11 cellular contexts compared by ENCODE assay signal in genomic region chr15:58731756-58732535, GRCh38. TPM values are rescaled to one million over a fixed set of nuclear protein-coding genes. Genes with fewer than 3 reads are reported as not detected.
DNase-seq lines count a peak whose midpoint lies in the region; ATAC-seq and TF ChIP-seq lines count a peak whose summit lies in the region.
"Had no signal": no experiment of that assay in that cellular context is flagged by ENCODE, and none has a peak within 500 bp of the region (broad histone marks: within the 10 kb centered on the region; RNA-seq: fewer than 3 reads in every experiment).

No MANE protein-coding gene starts in this region.

- peak; percentile 88 for ATAC-seq in IMR-90 (ENCODE audit: low read depth)
- ATAC-seq in lower lobe of right lung = peak; percentile 62 to 66
- ATAC-seq in GM19467 (IDR thresholded peaks at IDR 0.05; ENCODE audit: unreplicated experiment) = no peak
- ATAC-seq in GM18868 (IDR thresholded peaks at IDR 0.05; ENCODE audit: unreplicated experiment) = no peak
- no peak for ATAC-seq in GM21423 (IDR thresholded peaks at IDR 0.05; ENCODE audit: unreplicated experiment)

- peak overlapping the region; percentile 49 for H3K4ac ChIP-seq in IMR-90 (ENCODE audit: low read depth, low read length)

- H2AK9ac ChIP-seq in IMR-90 (replicated peaks; ENCODE audit: low read depth, low read length, poor library complexity) = peak overlapping the region; percentile 44

- peaks cover 66% of the 10 kb centered on the region for H4K20me1 ChIP-seq in IMR-90 (ENCODE audit: insufficient read depth, low read length)

- 0 out of 2 replicates have a peak overlapping the region, but pooled peaks have one; percentile 35 for H3K23ac ChIP-seq in IMR-90 (ENCODE audit: low read depth, low read length)

- peak overlapping the region; percentile 69 for H2AFZ ChIP-seq in IMR-90 (replicated peaks; ENCODE audit: low read length, poor library complexity)

- TF ChIP-seq CTCF in AG04450 (IDR thresholded peaks at IDR 0.05; ENCODE audit: low read depth, low read length) = no peak
- TF ChIP-seq CTCF in IMR-90 (conservative IDR thresholded peaks at IDR 0.05; ENCODE audit: low read depth, low read length) = no peak
- no peak for TF ChIP-seq CTCF in lower lobe of right lung (IDR thresholded peaks at IDR 0.05)
- no peak for TF ChIP-seq CTCF in prostate gland (IDR thresholded peaks at IDR 0.05)

- H4K8ac ChIP-seq in IMR-90 (ENCODE audit: low read depth in 2 of 2, low read length in 2 of 2) = peak overlapping the region in 1 of 2 experiments; percentile 6; a peak in 1 of 4 replicates

- TF ChIP-seq POLR2A in IMR-90 (IDR thresholded peaks at IDR 0.05; ENCODE audit: low read depth, low read length) (no peak), prostate gland (IDR thresholded peaks at IDR 0.05) (no peak)

- peak overlapping the region; percentile 36; the same call in 1 of the 2 replicates for H4K91ac ChIP-seq in IMR-90 (ENCODE audit: insufficient read depth, low read depth, low read length)

- peak overlapping the region; percentile 49; the same call in 1 of the 3 replicates for H2BK15ac ChIP-seq in IMR-90 (ENCODE audit: low read depth, low read length)

- peak overlapping the region; percentile 73; the same call in 1 of the 2 replicates for H3K4me2 ChIP-seq in IMR-90 (ENCODE audit: low read depth, low read length)

- peak overlapping the region; percentile 33 for H3K27ac ChIP-seq in AG04450 (ENCODE audit: low read depth, low read length)
- peak overlapping the region; percentile 58 for H3K27ac ChIP-seq in IMR-90 (ENCODE audit: insufficient read depth, low read length)
- no peak overlapping the region for H3K27ac ChIP-seq in lower lobe of right lung
- H3K27ac ChIP-seq in prostate gland = no peak overlapping the region

- DNase-seq in AG04450 (ENCODE audit: low read depth, low spot score) = no peak
- DNase-seq in IMR-90 = peak; percentile 77
- peak; percentile 2 for DNase-seq in central memory CD4-positive, alpha-beta T cell
- DNase-seq in lower lobe of right lung = no peak
- no peak for DNase-seq in prostate gland (ENCODE audit: low spot score)
- DNase-seq: activated CD4-positive, CD25-positive, alpha-beta regulatory T cell treated with anti-CD3 and anti-CD28 coated beads, Interleukin-2, amount 50 U/mL, for 72 hours; DMS79; H7 had no signal

- peak overlapping the region; percentile 85 for H2AK5ac ChIP-seq in IMR-90 (ENCODE audit: low read depth, low read length)

- peak overlapping the region; percentile 36; the same call in 1 of the 2 replicates for H3K14ac ChIP-seq in IMR-90 (replicated peaks; ENCODE audit: low read depth, low read length)

- peaks cover 3% of the 10 kb centered on the region; the same call in 1 of the 2 replicates for H3K36me3 ChIP-seq in IMR-90 (ENCODE audit: control insufficient read depth, insufficient read depth, low read length)
- H3K36me3 ChIP-seq in lower lobe of right lung = no peaks in the 10 kb centered on the region
- H3K36me3 ChIP-seq in prostate gland = no peaks in the 10 kb centered on the region

- POLR2A ChIA-PET in AG04450 (lab: Yijun Ruan, JAX) (interaction anchor here (1.4 to 1.9 kb wide), 2 partner anchors 10 to 17 kb away, joined by 3 to 7 read pairs; partner anchors contain the start of gene ADAM10), IMR-90 (lab: Charles Lee; ENCODE audit: unreplicated experiment) (no interaction called here)

- dilution Hi-C loops in IMR-90 (cut with HindIII; ENCODE audit: low sequenced_read_pairs, unreplicated experiment) = no loop called here

- H3K27me3 ChIP-seq in AG04450 (ENCODE audit: control insufficient read depth, insufficient read depth, low read length) (no peaks in the 10 kb centered on the region), IMR-90 (ENCODE audit: control insufficient read depth, insufficient read depth, low read length) (no peaks in the 10 kb centered on the region), lower lobe of right lung (ENCODE audit: low read depth) (no peaks in the 10 kb centered on the region), prostate gland (replicated peaks; ENCODE audit: insufficient read depth) (no peaks in the 10 kb centered on the region)

- H3K79me1 ChIP-seq in IMR-90 (ENCODE audit: low read depth in 1 of 2, low read length in 2 of 2) = peaks cover 8 to 74% of the 10 kb centered on the region in 2 experiments; a peak in 3 of 4 replicates

- TF ChIP-seq RAD21 in IMR-90 (IDR thresholded peaks at IDR 0.05; ENCODE audit: low read length) = no peak

- peak overlapping the region; percentile 57; the same call in 1 of the 2 replicates for H2BK20ac ChIP-seq in IMR-90 (ENCODE audit: low read depth, low read length)

- H3K9ac ChIP-seq in IMR-90 (ENCODE audit: low read depth, low read length) = no peak overlapping the region

- peak overlapping the region; percentile 32 for H3K56ac ChIP-seq in IMR-90 (ENCODE audit: extremely low read depth, insufficient read depth, low read length)

- no TSS peak for BruUV-seq in IMR-90 (replicated peaks; lab: Mats Ljungman, UMichigan)

- peaks cover 12% of the 10 kb centered on the region for H3K9me1 ChIP-seq in IMR-90 (ENCODE audit: insufficient read depth, low read length)

- intact Hi-C loops in IMR-90 (cut with micrococcal nuclease) (no loop called here), lower lobe of right lung (cut with DNase I) (no loop called here), prostate gland (cut with DNase I) (no loop called here)

- CTCF ChIA-PET in AG04450 (lab: Charles Lee) (interaction anchor here (1.1 kb wide), 1 partner anchor 519 kb away, joined by 3 read pairs; no protein-coding TSS in a partner anchor), IMR-90 (lab: Yijun Ruan, JAX) (interaction anchor here (0.7 kb wide), 1 partner anchor 272 kb away, joined by 3 read pairs; no protein-coding TSS in a partner anchor)

- in situ Hi-C loops in IMR-90 (cut with MboI; ENCODE audit: low sequenced_read_pairs) = no loop called here

- peaks cover 8% of the 10 kb centered on the region for H3K4me1 ChIP-seq in IMR-90 (ENCODE audit: control insufficient read depth, insufficient read depth, low read length)
- peaks cover 32% of the 10 kb centered on the region for H3K4me1 ChIP-seq in lower lobe of right lung
- no peaks in the 10 kb centered on the region for H3K4me1 ChIP-seq in prostate gland (replicated peaks)

- H4K5ac ChIP-seq in IMR-90 (ENCODE audit: low read depth, low read length) = no peak overlapping the region

- peak overlapping the region; percentile 21; the same call in 1 of the 2 replicates for H3K18ac ChIP-seq in IMR-90 (ENCODE audit: low read depth, low read length)

- H3K9me3 ChIP-seq in AG04450 (ENCODE audit: control insufficient read depth, insufficient read depth, low read length) = no peaks in the 10 kb centered on the region
- no peaks in the 10 kb centered on the region for H3K9me3 ChIP-seq in IMR-90 (ENCODE audit: control insufficient read depth, insufficient read depth, low read length)
- no peaks in the 10 kb centered on the region for H3K9me3 ChIP-seq in lower lobe of right lung
- H3K9me3 ChIP-seq in prostate gland = no peaks in the 10 kb centered on the region

- H2BK120ac ChIP-seq in IMR-90 (ENCODE audit: low read depth, low read length) = peak overlapping the region; percentile 47

- H3K4me3 ChIP-seq in AG04450 (ENCODE audit: low read depth, low read length) = no peak overlapping the region
- H3K4me3 ChIP-seq in IMR-90 (ENCODE audit: insufficient read depth, low read depth, low read length) = no peak overlapping the region
- no peak overlapping the region for H3K4me3 ChIP-seq in lower lobe of right lung
- no peak overlapping the region for H3K4me3 ChIP-seq in prostate gland

- H2BK5ac ChIP-seq in IMR-90 (ENCODE audit: low read depth, low read length, poor library complexity, severe bottlenecking) = peak overlapping the region; percentile 85

- no CpG with 5 or more reads among the region's 5 CpGs for WGBS in IMR-90 (ENCODE audit: extremely low coverage in 2 of 2, insufficient read length in 1 of 2), 2 experiments
- WGBS in prostate gland = 86% methylated on average over 5 of the region's 5 CpGs

TF ChIP-seq in IMR-90, 13 proteins besides CTCF, POLR2A, EP300 and RAD21:
- TF ChIP-seq FOS (IDR thresholded peaks at IDR 0.05; ENCODE audit: low read depth, low read length) (peak; percentile 35; the same call in 1 of the 2 replicates), ELK1 (IDR thresholded peaks at IDR 0.05; ENCODE audit: borderline replicate concordance, low read depth, low read length) (no peak)

RNA-seq across cellular contexts. Expression of gene ADAM10, which starts 17.6 kb away (rescaled TPM):
- 198 and 220 TPM in 2 replicates for polyA plus RNA-seq in AG04450 (2011; rRNA removed)
- polyA minus RNA-seq in AG04450 (2011; rRNA and poly(A)+ RNA removed) = 182 and 257 TPM in 2 replicates
- total RNA-seq in IMR-90 (2012; rRNA removed) = 185 and 217 TPM in 2 replicates
- 90.4 and 110 TPM in 2 replicates for polyA plus RNA-seq in IMR-90 (2012; rRNA removed)
- polyA plus RNA-seq in IMR-90 (2012; cell fraction: cytosol; rRNA removed) = 47.3 and 49.4 TPM in 2 replicates
- 11.6 and 52.2 TPM in 2 replicates for polyA plus RNA-seq in IMR-90 (2012; cell fraction: nucleus; rRNA removed; ENCODE audit: low replicate concordance)
- total RNA-seq in lower lobe of right lung = 166 TPM
- total RNA-seq in prostate gland = 10 to 100 TPM; 74.4 to 95.0 TPM

RNA-seq across cellular contexts. Expression of gene MINDY2, which starts 39.2 kb away (rescaled TPM):
- polyA plus RNA-seq in AG04450 (2011; rRNA removed) (11.0 and 17.5 TPM in 2 replicates), IMR-90 (2012; rRNA removed) (3.1 and 4.0 TPM in 2 replicates)
- 20.4 and 29.6 TPM in 2 replicates for polyA minus RNA-seq in AG04450 (2011; rRNA and poly(A)+ RNA removed)
- total RNA-seq in IMR-90 (2012; rRNA removed) (9.3 and 15.0 TPM in 2 replicates), lower lobe of right lung (32.9 TPM), prostate gland (10 to 100 TPM; 14.3 to 22.9 TPM)
- polyA plus RNA-seq in IMR-90 (2012; cell fraction: cytosol; rRNA removed) = 1.0 and 1.8 TPM in 2 replicates
- polyA plus RNA-seq in IMR-90 (2012; cell fraction: nucleus; rRNA removed; ENCODE audit: low replicate concordance) = 2.4 and 3.9 TPM in 2 replicates

Comparison
In these comparisons a context has a peak if more than half of its experiments do, and no peak if none do; other contexts are left out.
1. DNase-seq: peak in IMR-90 (single experiment) and central memory CD4-positive, alpha-beta T cell (single experiment); none in AG04450 (single experiment), lower lobe of right lung (single experiment) and prostate gland (single experiment).
2. H3K27ac ChIP-seq: peak in AG04450 (single experiment) and IMR-90 (single experiment); none in lower lobe of right lung (single experiment) and prostate gland (0 of 2).
3. ATAC-seq: peak in IMR-90 (single experiment) and lower lobe of right lung (2 of 2); none in GM19467 (single experiment), GM18868 (single experiment) and GM21423 (single experiment).